1 cellular context compared by ENCODE assay signal in the genomic region with DNA sequence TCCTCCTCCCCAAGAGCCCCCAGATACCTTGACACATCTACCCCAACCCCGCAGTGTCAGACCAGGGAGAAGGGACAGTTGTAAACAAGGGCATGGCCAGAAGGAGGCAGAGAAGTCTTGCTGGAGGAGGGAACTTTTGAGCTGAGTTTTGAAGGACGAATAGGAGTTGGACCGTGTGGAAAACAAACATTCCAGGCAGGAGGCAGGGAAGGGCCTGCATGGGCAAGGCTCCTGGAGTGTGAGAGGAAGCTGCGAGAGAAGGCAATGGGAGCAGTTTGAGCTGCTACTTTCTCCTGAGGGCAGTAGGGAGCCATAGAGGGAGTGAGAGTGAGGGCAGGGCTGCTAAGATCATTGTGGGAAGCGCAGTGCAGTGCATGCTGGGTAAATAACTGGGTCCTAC.
A peak's percentile ranks its signal among the peaks of the same experiment; 100 is the strongest.
TF ChIP-seq lines count a peak whose summit lies in the region.

No MANE protein-coding gene starts in this region.

TF ChIP-seq in HEK293, 187 proteins besides CTCF, POLR2A, EP300 and RAD21 (continued from another document):
- TF ChIP-seq INSM2 (tag by site-specific recombination; IDR thresholded peaks at IDR 0.05) (no peak), ZNF169 (tag by site-specific recombination; IDR thresholded peaks at IDR 0.05) (no peak), ZNF701 (tag by site-specific recombination; IDR thresholded peaks at IDR 0.05) (no peak), IKZF3 (tag by site-specific recombination; IDR thresholded peaks at IDR 0.05) (peak; percentile 45), ZFP37 (tag by site-specific recombination; IDR thresholded peaks at IDR 0.05) (no peak), ZNF76 (tag by site-specific recombination; IDR thresholded peaks at IDR 0.05; ENCODE audit: borderline replicate concordance, low read depth) (peak; percentile 82), HOXA7 (CRISPR knock-in tag; IDR thresholded peaks at IDR 0.05; ENCODE audit: borderline replicate concordance) (no peak), SP7 (tag by site-specific recombination; IDR thresholded peaks at IDR 0.05) (0 out of 2 replicates have a peak, but pooled peaks have one; percentile 25), ZNF560 (tag by site-specific recombination; IDR thresholded peaks at IDR 0.05; ENCODE audit: borderline replicate concordance) (no peak), PRDM1 (tag by site-specific recombination; IDR thresholded peaks at IDR 0.05) (peak; percentile 76), ZNF610 (tag by site-specific recombination; IDR thresholded peaks at IDR 0.05; ENCODE audit: borderline replicate concordance) (no peak), HOXD13 (CRISPR knock-in tag; IDR thresholded peaks at IDR 0.05; ENCODE audit: borderline replicate concordance) (no peak), KLF9 (tag by site-specific recombination; IDR thresholded peaks at IDR 0.05; ENCODE audit: low read depth) (no peak), ZNF792 (tag by site-specific recombination; IDR thresholded peaks at IDR 0.05) (no peak), KLF17 (tag by site-specific recombination; IDR thresholded peaks at IDR 0.05) (0 out of 2 replicates have a peak, but pooled peaks have one; percentile 49), ZNF529 (tag by site-specific recombination; IDR thresholded peaks at IDR 0.05; ENCODE audit: insufficient replicate concordance) (no peak), BCL11A (tag by site-specific recombination; IDR thresholded peaks at IDR 0.05; ENCODE audit: low read depth) (no peak), YY1 (tag by site-specific recombination; IDR thresholded peaks at IDR 0.05) (no peak), ZNF121 (tag by site-specific recombination; IDR thresholded peaks at IDR 0.05) (no peak), KLF8 (tag by site-specific recombination; IDR thresholded peaks at IDR 0.05) (peak; percentile 61; the same call in 1 of the 2 replicates), ZNF837 (tag by site-specific recombination; IDR thresholded peaks at IDR 0.05) (no peak), TCF7L2 (IDR thresholded peaks at IDR 0.05; ENCODE audit: borderline replicate concordance, low read depth, low read length) (no peak), ZNF223 (tag by site-specific recombination; IDR thresholded peaks at IDR 0.05) (no peak), ZNF157 (tag by site-specific recombination; IDR thresholded peaks at IDR 0.05) (no peak), GLIS1 (tag by site-specific recombination; IDR thresholded peaks at IDR 0.05) (peak; percentile 86), SP3 (tag by site-specific recombination; IDR thresholded peaks at IDR 0.05) (peak; percentile 31; the same call in 1 of the 2 replicates), ZNF239 (tag by site-specific recombination; IDR thresholded peaks at IDR 0.05) (no peak), ZNF16 (tag by site-specific recombination; IDR thresholded peaks at IDR 0.05; ENCODE audit: low read depth) (peak; percentile 99), ZNF510 (tag by site-specific recombination; IDR thresholded peaks at IDR 0.05; ENCODE audit: insufficient replicate concordance) (no peak), ZXDB (tag by site-specific recombination; IDR thresholded peaks at IDR 0.05) (peak; percentile 21; the same call in 1 of the 2 replicates), ZBTB7A (tag by site-specific recombination; IDR thresholded peaks at IDR 0.05; ENCODE audit: low read depth) (no peak), ZNF335 (tag by site-specific recombination; conservative IDR thresholded peaks at IDR 0.05) (no peak), ZNF580 (tag by site-specific recombination; IDR thresholded peaks at IDR 0.05) (peak; percentile 86), ZNF843 (tag by site-specific recombination; IDR thresholded peaks at IDR 0.05) (no peak), ZNF654 (tag by site-specific recombination; IDR thresholded peaks at IDR 0.05; ENCODE audit: low read depth) (peak; percentile 78), ZNF596 (tag by site-specific recombination; IDR thresholded peaks at IDR 0.05) (no peak), ZNF37A (tag by site-specific recombination; IDR thresholded peaks at IDR 0.05) (no peak), ZFP3 (tag by site-specific recombination; IDR thresholded peaks at IDR 0.05; ENCODE audit: low read depth) (peak; percentile 96), ZIC2 (tag by site-specific recombination; IDR thresholded peaks at IDR 0.05) (peak; percentile 77), ZNF214 (tag by site-specific recombination; IDR thresholded peaks at IDR 0.05; ENCODE audit: borderline replicate concordance) (no peak), ZNF585B (tag by site-specific recombination; IDR thresholded peaks at IDR 0.05) (no peak), ZNF146 (tag by site-specific recombination; IDR thresholded peaks at IDR 0.05) (no peak), ZNF629 (tag by site-specific recombination; IDR thresholded peaks at IDR 0.05) (0 out of 2 replicates have a peak, but pooled peaks have one; percentile 17), ZNF433 (tag by site-specific recombination; IDR thresholded peaks at IDR 0.05; ENCODE audit: low read depth) (no peak), OVOL3 (tag by site-specific recombination; IDR thresholded peaks at IDR 0.05) (no peak), ZNF530 (tag by site-specific recombination; IDR thresholded peaks at IDR 0.05; ENCODE audit: low read depth) (no peak)
- TF ChIP-seq, protein P1, sequence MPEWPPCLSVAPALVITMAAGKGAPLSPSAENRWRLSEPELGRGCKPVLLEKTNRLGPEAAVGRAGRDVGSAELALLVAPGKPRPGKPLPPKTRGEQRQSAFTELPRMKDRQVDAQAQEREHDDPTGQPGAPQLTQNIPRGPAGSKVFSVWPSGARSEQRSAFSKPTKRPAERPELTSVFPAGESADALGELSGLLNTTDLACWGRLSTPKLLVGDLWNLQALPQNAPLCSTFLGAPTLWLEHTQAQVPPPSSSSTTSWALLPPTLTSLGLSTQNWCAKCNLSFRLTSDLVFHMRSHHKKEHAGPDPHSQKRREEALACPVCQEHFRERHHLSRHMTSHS (tag by site-specific recombination; IDR thresholded peaks at IDR 0.05) = no peak
- TF ChIP-seq, protein P2, sequence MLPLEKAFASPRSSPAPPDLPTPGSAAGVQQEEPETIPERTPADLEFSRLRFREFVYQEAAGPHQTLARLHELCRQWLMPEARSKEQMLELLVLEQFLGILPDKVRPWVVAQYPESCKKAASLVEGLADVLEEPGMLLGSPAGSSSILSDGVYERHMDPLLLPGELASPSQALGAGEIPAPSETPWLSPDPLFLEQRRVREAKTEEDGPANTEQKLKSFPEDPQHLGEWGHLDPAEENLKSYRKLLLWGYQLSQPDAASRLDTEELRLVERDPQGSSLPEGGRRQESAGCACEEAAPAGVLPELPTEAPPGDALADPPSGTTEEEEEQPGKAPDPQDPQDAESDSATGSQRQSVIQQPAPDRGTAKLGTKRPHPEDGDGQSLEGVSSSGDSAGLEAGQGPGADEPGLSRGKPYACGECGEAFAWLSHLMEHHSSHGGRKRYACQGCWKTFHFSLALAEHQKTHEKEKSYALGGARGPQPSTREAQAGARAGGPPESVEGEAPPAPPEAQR (tag by site-specific recombination; IDR thresholded peaks at IDR 0.05) = no peak
- TF ChIP-seq, protein P3, sequence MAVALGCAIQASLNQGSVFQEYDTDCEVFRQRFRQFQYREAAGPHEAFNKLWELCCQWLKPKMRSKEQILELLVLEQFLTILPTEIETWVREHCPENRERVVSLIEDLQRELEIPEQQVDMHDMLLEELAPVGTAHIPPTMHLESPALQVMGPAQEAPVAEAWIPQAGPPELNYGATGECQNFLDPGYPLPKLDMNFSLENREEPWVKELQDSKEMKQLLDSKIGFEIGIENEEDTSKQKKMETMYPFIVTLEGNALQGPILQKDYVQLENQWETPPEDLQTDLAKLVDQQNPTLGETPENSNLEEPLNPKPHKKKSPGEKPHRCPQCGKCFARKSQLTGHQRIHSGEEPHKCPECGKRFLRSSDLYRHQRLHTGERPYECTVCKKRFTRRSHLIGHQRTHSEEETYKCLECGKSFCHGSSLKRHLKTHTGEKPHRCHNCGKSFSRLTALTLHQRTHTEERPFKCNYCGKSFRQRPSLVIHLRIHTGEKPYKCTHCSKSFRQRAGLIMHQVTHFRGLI (tag by site-specific recombination; IDR thresholded peaks at IDR 0.05) = no peak
- TF ChIP-seq, protein P4, sequence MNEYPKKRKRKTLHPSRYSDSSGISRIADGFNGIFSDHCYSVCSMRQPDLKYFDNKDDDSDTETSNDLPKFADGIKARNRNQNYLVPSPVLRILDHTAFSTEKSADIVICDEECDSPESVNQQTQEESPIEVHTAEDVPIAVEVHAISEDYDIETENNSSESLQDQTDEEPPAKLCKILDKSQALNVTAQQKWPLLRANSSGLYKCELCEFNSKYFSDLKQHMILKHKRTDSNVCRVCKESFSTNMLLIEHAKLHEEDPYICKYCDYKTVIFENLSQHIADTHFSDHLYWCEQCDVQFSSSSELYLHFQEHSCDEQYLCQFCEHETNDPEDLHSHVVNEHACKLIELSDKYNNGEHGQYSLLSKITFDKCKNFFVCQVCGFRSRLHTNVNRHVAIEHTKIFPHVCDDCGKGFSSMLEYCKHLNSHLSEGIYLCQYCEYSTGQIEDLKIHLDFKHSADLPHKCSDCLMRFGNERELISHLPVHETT (tag by site-specific recombination; IDR thresholded peaks at IDR 0.05) = peak; percentile 42; the same call in 1 of the 2 replicates
